ENCODE assay signal across 22 cellular contexts in genomic region chr11:47148274-47148673, GRCh38. TPM values are rescaled to one million over a fixed set of nuclear protein-coding genes. Genes with fewer than 3 reads are reported as not detected.
A peak's percentile ranks its signal among the peaks of the same experiment; 100 is the strongest.
DNase-seq lines count a peak whose midpoint lies in the region; ATAC-seq and TF ChIP-seq lines count a peak whose summit lies in the region.
"Had no signal": no experiment of that assay in that cellular context is flagged by ENCODE, and none has a peak within 500 bp of the region (broad histone marks: within the 10 kb centered on the region; RNA-seq: fewer than 3 reads in every experiment).

No MANE protein-coding gene starts in this region.

- H3K4me2 ChIP-seq in mesenchymal stem cell (ENCODE audit: low read length, poor library complexity, severe bottlenecking): no peak overlapping the region
- H3K4me2 ChIP-seq: GM23338 had no signal

- no peaks in the 10 kb centered on the region for H3K36me3 Mint-ChIP-seq in WTC11
- no peaks in the 10 kb centered on the region for H3K36me3 Mint-ChIP-seq in effector memory CD8-positive, alpha-beta T cell (ENCODE audit: insufficient read depth)

- no peak overlapping the region for H3K18ac ChIP-seq in mesenchymal stem cell (ENCODE audit: low read depth in 1 of 2, low read length in 2 of 2)

- H3K9me3 ChIP-seq in mesenchymal stem cell (ENCODE audit: control insufficient read depth, low read length) (no peaks in the 10 kb centered on the region), stomach smooth muscle (ENCODE audit: control insufficient read depth in 2 of 2, low read length in 2 of 2) (no peaks in the 10 kb centered on the region)

- no peak for TF ChIP-seq CTCF in WTC11 (IDR thresholded peaks at IDR 0.05)

- no peak overlapping the region for H2BK12ac ChIP-seq in mesenchymal stem cell (ENCODE audit: low read length in 2 of 2)

- no peak overlapping the region for H3K4me3 ChIP-seq in mesenchymal stem cell (ENCODE audit: insufficient read depth in 1 of 2, low read depth in 1 of 2, low read length in 2 of 2)
- no peak overlapping the region for H3K4me3 ChIP-seq in stomach smooth muscle (ENCODE audit: low read length in 2 of 2)
- H3K4me3 ChIP-seq: GM12878, GM23338, SK-N-MC had no signal

- peaks cover 5% of the 10 kb centered on the region for H3K4me1 Mint-ChIP-seq in WTC11
- H3K4me1 Mint-ChIP-seq in effector memory CD8-positive, alpha-beta T cell (ENCODE audit: low read depth in 2 of 2): peaks cover 4 to 5% of the 10 kb centered on the region in 2 donors

- H3K36me3 ChIP-seq in mesenchymal stem cell (ENCODE audit: control insufficient read depth in 1 of 2, insufficient read depth in 2 of 2, low read depth in 1 of 2, low read length in 2 of 2) (peaks cover 0 to 14% of the 10 kb centered on the region in 2 experiments), stomach smooth muscle (ENCODE audit: control insufficient read depth in 2 of 2, insufficient read depth in 2 of 2, low read length in 2 of 2) (peaks cover 0 to 2% of the 10 kb centered on the region in 2 donors)

- no peak overlapping the region for H3K14ac ChIP-seq in mesenchymal stem cell (ENCODE audit: low read length in 2 of 2)

- H3K9ac ChIP-seq in mesenchymal stem cell (ENCODE audit: low read length) (no peak overlapping the region), stomach smooth muscle (ENCODE audit: low read length in 2 of 2) (no peak overlapping the region)

- peaks cover 3% of the 10 kb centered on the region for H3K4me1 ChIP-seq in mesenchymal stem cell (ENCODE audit: control insufficient read depth, insufficient read depth, low read depth, low read length)
- H3K4me1 ChIP-seq in stomach smooth muscle (ENCODE audit: control insufficient read depth, insufficient read depth, low read length): peaks cover 31% of the 10 kb centered on the region

- H2BK120ac ChIP-seq in mesenchymal stem cell (ENCODE audit: low read depth, low read length): no peak overlapping the region

- H3K27me3 Mint-ChIP-seq in WTC11 (ENCODE audit: low read depth): no peaks in the 10 kb centered on the region
- H3K27me3 Mint-ChIP-seq in effector memory CD8-positive, alpha-beta T cell: no peaks in the 10 kb centered on the region

- 92% methylated on average over 4 of the region's 4 CpGs for WGBS in mesenchymal stem cell

- H4K8ac ChIP-seq in mesenchymal stem cell (ENCODE audit: low read length): no peak overlapping the region

- H3K27ac ChIP-seq in mesenchymal stem cell (ENCODE audit: low read length, poor library complexity, severe bottlenecking): no peak overlapping the region
- H3K27ac ChIP-seq in stomach smooth muscle (ENCODE audit: low read length): peak overlapping the region; percentile 41
- H3K27ac ChIP-seq: HL-60, SK-N-MC had no signal

- no peaks in the 10 kb centered on the region for H3K27me3 ChIP-seq in mesenchymal stem cell (ENCODE audit: control insufficient read depth in 1 of 2, insufficient read depth in 1 of 2, low read length in 2 of 2)
- H3K27me3 ChIP-seq in stomach smooth muscle (ENCODE audit: control insufficient read depth in 1 of 2, insufficient read depth in 2 of 2, low read length in 2 of 2): no peaks in the 10 kb centered on the region

- no peak overlapping the region for H2BK15ac ChIP-seq in mesenchymal stem cell (ENCODE audit: low read depth, poor library complexity, severe bottlenecking)

- H3K4me3 Mint-ChIP-seq in WTC11: no peak overlapping the region
- no peak overlapping the region for H3K4me3 Mint-ChIP-seq in effector memory CD8-positive, alpha-beta T cell
- H3K4me3 Mint-ChIP-seq: CD8-positive, alpha-beta T cell; GM23338 had no signal

- DNase-seq in NCI-H1092 treated with DMSO at 0.1 percent for 48 hours (lab: John Stamatoyannopoulos, UW) (peak; percentile 66), WTC11 (ENCODE audit: low spot score) (no peak), mesenchymal stem cell (no peak), OCI-M1 (lab: John Stamatoyannopoulos, UW) (no peak)
- DNase-seq in effector memory CD8-positive, alpha-beta T cell: no peak
- DNase-seq: AML-193; CD8-positive, alpha-beta T cell; DND-41; NCI-H1436 treated with DMSO at 0.1 percent for 48 hours; NCI-H1930; NCI-H345; NCI-H524; NCI-H82; PC-3; SW 1271 had no signal

- ATAC-seq in WTC11 (no peak), GM18505 (IDR thresholded peaks at IDR 0.05; ENCODE audit: unreplicated experiment) (no peak)
- no peak for ATAC-seq in effector memory CD8-positive, alpha-beta T cell (replicated peaks)
- ATAC-seq: CD8-positive, alpha-beta T cell; GM12878; GM23338; HCT116; PC-3 had no signal

- no peak overlapping the region for H2AK5ac ChIP-seq in mesenchymal stem cell (ENCODE audit: low read length, severe bottlenecking)

- no peaks in the 10 kb centered on the region for H3K9me3 Mint-ChIP-seq in WTC11
- H3K9me3 Mint-ChIP-seq in effector memory CD8-positive, alpha-beta T cell: no peaks in the 10 kb centered on the region
- H3K9me3 Mint-ChIP-seq: CD8-positive, alpha-beta T cell; GM23338 had no signal

- POLR2A ChIA-PET in WTC11 (lab: Charles Lee): no interaction called here

- no peak overlapping the region for H2AFZ ChIP-seq in mesenchymal stem cell (ENCODE audit: low read depth, low read length)
- H2AFZ ChIP-seq: GM23338 had no signal

- peak overlapping the region; percentile 1 for H4K91ac ChIP-seq in mesenchymal stem cell (ENCODE audit: low read length)

- TF ChIP-seq POLR2A in GM18505 (IDR thresholded peaks at IDR 0.05; ENCODE audit: borderline replicate concordance, extremely low read depth, insufficient read depth, insufficient read length): no peak

- CTCF ChIA-PET in WTC11 (lab: Charles Lee): no interaction called here

- no peak overlapping the region for H3K27ac Mint-ChIP-seq in WTC11
- H3K27ac Mint-ChIP-seq in effector memory CD8-positive, alpha-beta T cell: no peak overlapping the region
- H3K27ac Mint-ChIP-seq: CD8-positive, alpha-beta T cell; GM23338 had no signal

- H3K79me1 ChIP-seq in mesenchymal stem cell (replicated peaks; ENCODE audit: low read length, poor library complexity, severe bottlenecking): peaks cover 2% of the 10 kb centered on the region

- no peak overlapping the region for H3K4ac ChIP-seq in mesenchymal stem cell (ENCODE audit: low read depth in 1 of 2, low read length in 2 of 2)

- no peak overlapping the region for H3K23ac ChIP-seq in mesenchymal stem cell (ENCODE audit: low read length in 2 of 2)

- no peak overlapping the region for H2BK5ac ChIP-seq in mesenchymal stem cell (ENCODE audit: low read depth, low read length, poor library complexity, severe bottlenecking)

TF ChIP-seq in WTC11, 78 proteins besides CTCF, POLR2A, EP300 and RAD21:
- TF ChIP-seq MYBL2 (CRISPR knock-in tag; IDR thresholded peaks at IDR 0.05): no peak
- TF ChIP-seq GRHL2 (CRISPR knock-in tag; IDR thresholded peaks at IDR 0.05; ENCODE audit: insufficient replicate concordance, severe bottlenecking): no peak
- TF ChIP-seq SMAD3 (CRISPR knock-in tag; IDR thresholded peaks at IDR 0.05; ENCODE audit: borderline replicate concordance): no peak
- peak; percentile 35; the same call in 1 of the 2 replicates for TF ChIP-seq USF2 (CRISPR knock-in tag; IDR thresholded peaks at IDR 0.05)
- no peak for TF ChIP-seq GABPB1 (CRISPR knock-in tag; IDR thresholded peaks at IDR 0.05)

RNA-seq across cellular contexts. Expression of gene ARFGAP2, which starts 28.4 kb away (rescaled TPM):
- total RNA-seq in WTC11 (2021): 55.7 to 73.0 TPM (median 60.5 TPM) in 3 replicates
- 41.6 TPM for polyA plus RNA-seq in mesenchymal stem cell (2013, experiment 1 of 2)
- 39.9 TPM for polyA plus RNA-seq in mesenchymal stem cell (2013, experiment 2 of 2)

RNA-seq across cellular contexts. Expression of gene PACSIN3, which starts 38.0 kb away (rescaled TPM):
- 74.5 to 77.1 TPM (median 76.8 TPM) in 3 replicates for total RNA-seq in WTC11 (2021)
- polyA plus RNA-seq in mesenchymal stem cell (2013, experiment 1 of 2): 13.3 TPM
- 13.7 TPM for polyA plus RNA-seq in mesenchymal stem cell (2013, experiment 2 of 2)
- total RNA-seq: CD8-positive, alpha-beta T cell had no signal
